8 cellular contexts compared by ENCODE assay signal in genomic region chr13:21296991-21297390, GRCh38.
DNase-seq lines count a peak whose midpoint lies in the region; ATAC-seq and TF ChIP-seq lines count a peak whose summit lies in the region.
"Not testable (repeated sequence)": the region's sequence is repeated elsewhere in the genome, so short reads cannot be mapped to it uniquely, and the experiment has no call there.

No MANE protein-coding gene starts in this region.

- not testable (repeated sequence) for H3K4me3 Mint-ChIP-seq in activated CD4-positive, alpha-beta memory T cell treated with anti-CD3 and anti-CD28 coated beads, Interleukin-2, amount 10 ng/mL, durations not matched to agents 7 days and 5 days

- CTCF ChIA-PET in activated CD4-positive, alpha-beta memory T cell treated with anti-CD3 and anti-CD28 coated beads, Interleukin-2, amount 10 ng/mL, durations not matched to agents 7 days and 5 days (lab: Charles Lee): interaction anchor here (0.7 to 8.0 kb wide), 27 partner anchors 10 to 353 kb away, joined by 3 to 146 read pairs (median 5); partner anchors contain the start of genes MRPL57, SKA3 and ZDHHC20

- TF ChIP-seq CTCF in AG09309 (IDR thresholded peaks at IDR 0.05; ENCODE audit: control insufficient read depth, insufficient read depth, low read depth, low read length, missing control alignments) (peak; percentile 66), HL-60 (IDR thresholded peaks at IDR 0.05; ENCODE audit: insufficient read depth, low read length) (peak; percentile 31), spleen (IDR thresholded peaks at IDR 0.05 in 8 of 11, conservative IDR thresholded peaks at IDR 0.05 in 3 of 11) (peak in 8 of 11 experiments; percentile 11 to 64 (median 44))

- H3K27me3 Mint-ChIP-seq in activated CD4-positive, alpha-beta memory T cell treated with anti-CD3 and anti-CD28 coated beads, Interleukin-2, amount 10 ng/mL, durations not matched to agents 7 days and 5 days: not testable (repeated sequence)

- WGBS in spleen, 5 donors: 14 to 19% (median 18%) methylated on average over 5 of the region's 5 CpGs

- H3K9me3 Mint-ChIP-seq in activated CD4-positive, alpha-beta memory T cell treated with anti-CD3 and anti-CD28 coated beads, Interleukin-2, amount 10 ng/mL, durations not matched to agents 7 days and 5 days: not testable (repeated sequence)

- H3K4me1 ChIP-seq in spleen: peaks cover 4 to 31% (median 25%) of the 10 kb centered on the region in 6 donors

- H3K27ac ChIP-seq in HL-60 (replicated peaks) (peak overlapping the region; percentile 58; the same call in 1 of the 2 replicates), spleen (peak overlapping the region in 7 of 8 donors; percentile 58 to 78 (median 71))

- not testable (repeated sequence) for H3K4me3 ChIP-seq in AG09309 (ENCODE audit: control insufficient read depth, low read depth, low read length); HL-60 (replicated peaks; ENCODE audit: insufficient read depth, low read length); spleen

- DNase-seq in AG09309 (ENCODE audit: low read depth): peak; percentile 8
- peak in 1 of 2 experiments; percentile 73 for DNase-seq in HL-60 (ENCODE audit: low read depth in 1 of 2, low spot score in 1 of 2)
- peak; percentile 34 for DNase-seq in NCI-H82 treated with DMSO at 0.1 percent for 48 hours (lab: John Stamatoyannopoulos, UW; ENCODE audit: unreplicated experiment)
- DNase-seq in activated CD4-positive, alpha-beta memory T cell treated with anti-CD3 and anti-CD28 coated beads, Interleukin-2, amount 10 ng/mL, durations not matched to agents 7 days and 5 days: peak; percentile 46
- peak; percentile 64 for DNase-seq in ecto neural progenitor cell (ENCODE audit: low spot score)
- peak in 1 of 2 donors; percentile 59 for DNase-seq in left colon
- peak; percentile 81 for DNase-seq in spleen

- not testable (repeated sequence) for TF ChIP-seq POLR2A in spleen (IDR thresholded peaks at IDR 0.05)

- H3K27me3 ChIP-seq in HL-60 (ENCODE audit: insufficient read depth, poor library complexity, severe bottlenecking); spleen (replicated peaks in 1 of 7): not testable (repeated sequence)

- not testable (repeated sequence) for H3K36me3 ChIP-seq in spleen

- not testable (repeated sequence) for H3K36me3 Mint-ChIP-seq in activated CD4-positive, alpha-beta memory T cell treated with anti-CD3 and anti-CD28 coated beads, Interleukin-2, amount 10 ng/mL, durations not matched to agents 7 days and 5 days (ENCODE audit: low read depth)

- ATAC-seq in GM18858 (IDR thresholded peaks at IDR 0.05; ENCODE audit: unreplicated experiment) (peak; percentile 30), left colon (peak; percentile 65)

- POLR2A ChIA-PET in activated CD4-positive, alpha-beta memory T cell treated with anti-CD3 and anti-CD28 coated beads, Interleukin-2, amount 10 ng/mL, durations not matched to agents 7 days and 5 days (lab: Charles Lee): interaction anchor here (0.9 to 3.1 kb wide), 4 partner anchors 121 to 306 kb away, joined by 3 to 23 read pairs (median 16); partner anchors contain the start of genes MRPL57, SKA3 and ZDHHC20

- intact Hi-C loops in left colon (cut with DNase I, micrococcal nuclease) (loop anchor here in 1 of 2 donors (5.0 kb wide), 1 partner anchor 355 kb away; no protein-coding TSS in a partner anchor), spleen (cut with DNase I; ENCODE audit: low total_unique reads) (loop anchor here (5.0 kb wide), 1 partner anchor 180 kb away; no protein-coding TSS in a partner anchor)

- H3K4me1 Mint-ChIP-seq in activated CD4-positive, alpha-beta memory T cell treated with anti-CD3 and anti-CD28 coated beads, Interleukin-2, amount 10 ng/mL, durations not matched to agents 7 days and 5 days: peaks cover 24% of the 10 kb centered on the region

- not testable (repeated sequence) for H3K9me3 ChIP-seq in spleen

- H3K27ac Mint-ChIP-seq in activated CD4-positive, alpha-beta memory T cell treated with anti-CD3 and anti-CD28 coated beads, Interleukin-2, amount 10 ng/mL, durations not matched to agents 7 days and 5 days: peak overlapping the region; percentile 11
